ENCODE assay signal across 8 cellular contexts in the genomic region with DNA sequence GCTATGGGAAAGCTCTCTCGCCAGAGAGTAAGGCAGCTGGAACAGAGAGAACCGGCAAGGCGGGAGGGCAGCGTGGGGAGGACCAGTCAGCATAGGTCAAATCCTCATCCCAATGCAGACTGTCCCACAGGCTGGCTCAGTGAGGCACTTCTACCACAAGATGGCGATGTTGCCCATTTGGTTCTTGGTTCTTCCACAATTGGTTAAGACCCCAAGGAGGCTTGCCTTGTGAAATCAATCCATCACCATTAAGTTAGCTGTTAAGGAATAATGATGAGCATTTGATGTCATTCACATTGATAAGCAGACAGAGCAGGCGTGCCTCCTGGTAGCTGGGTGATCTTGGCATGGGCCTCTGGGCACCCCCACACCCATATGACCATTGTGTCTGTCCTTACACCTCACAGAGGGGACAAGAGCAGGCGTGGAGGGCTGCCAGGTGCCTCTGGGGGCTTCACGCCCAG. TPM values are rescaled to one million over a fixed set of nuclear protein-coding genes. Genes with fewer than 3 reads are reported as not detected.
DNase-seq lines count a peak whose midpoint lies in the region; ATAC-seq, FAIRE-seq and TF ChIP-seq lines count a peak whose summit lies in the region.

No MANE protein-coding gene starts in this region.

- H3K4me1 ChIP-seq in small intestine (ENCODE audit: control insufficient read depth in 2 of 2, insufficient read depth in 1 of 2, low read depth in 1 of 2, low read length in 1 of 2) = no peaks in the 10 kb centered on the region

- TF ChIP-seq POLR2A in H54 (IDR thresholded peaks at IDR 0.05; ENCODE audit: low read depth, low read length) = no peak

- no peaks in the 10 kb centered on the region for H3K36me3 ChIP-seq in small intestine (ENCODE audit: control insufficient read depth in 2 of 2, insufficient read depth in 2 of 2, low read length in 2 of 2)

- DNase-seq in EL (peak; percentile 79), H54 (ENCODE audit: insufficient read length, low spot score) (peak; percentile 69), NCI-H1048 (lab: John Stamatoyannopoulos, UW) (peak; percentile 13), T-helper 2 cell (peak in 4 of 5 experiments; percentile 19 to 40 (median 30)), astrocyte of the spinal cord (ENCODE audit: low read depth, low spot score) (peak; percentile 69), iPS DF 19.7 (ENCODE audit: low read depth, low spot score) (peak; percentile 75), small intestine (peak; percentile 55)

- H3K9me3 ChIP-seq in small intestine (ENCODE audit: control insufficient read depth, low read depth) = no peaks in the 10 kb centered on the region

- FAIRE-seq in H54 (lab: Jason Lieb, UNC) (peak; percentile 20), small intestine (lab: Jason Lieb, UNC) (no peak)

- no peak overlapping the region for H3K27ac ChIP-seq in small intestine (ENCODE audit: low read depth in 1 of 2, low read length in 1 of 2)

- ATAC-seq in GM21825 (IDR thresholded peaks at IDR 0.05; ENCODE audit: unreplicated experiment) = no peak

- no peak overlapping the region for H3K4me3 ChIP-seq in astrocyte of the spinal cord (ENCODE audit: low read depth, low read length)
- H3K4me3 ChIP-seq in small intestine (ENCODE audit: low read depth in 1 of 2, low read length in 2 of 2) = no peak overlapping the region

- in situ Hi-C loops in astrocyte of the spinal cord (cut with HindIII; ENCODE audit: low sequenced_read_pairs) = no loop called here

- H3K27me3 ChIP-seq in small intestine (ENCODE audit: control insufficient read depth in 2 of 2, insufficient read depth in 2 of 2, low read length in 2 of 2) = no peaks in the 10 kb centered on the region

- TF ChIP-seq CTCF in astrocyte of the spinal cord (IDR thresholded peaks at IDR 0.05; ENCODE audit: low read depth, low read length) = peak; percentile 97

- WGBS in small intestine, 3 donors = 10 to 17% (median 16%) methylated on average over 8 of the region's 8 CpGs

RNA-seq across cellular contexts. Expression of a gene that starts 2.4 kb away (rescaled TPM):
- polyA plus RNA-seq in small intestine = not detected

RNA-seq across cellular contexts. Expression of a gene that starts 10.8 kb away (rescaled TPM):
- polyA plus RNA-seq in small intestine = not detected

RNA-seq across cellular contexts. Expression of a gene that starts 20.6 kb away (rescaled TPM):
- polyA plus RNA-seq in small intestine = 1 to 10 TPM; 3.2 to 8.4 (median 5.6) TPM

RNA-seq across cellular contexts. Expression of a gene that starts 49.0 kb away (rescaled TPM):
- polyA plus RNA-seq in small intestine = not detected

Comparison
In these comparisons a context has a peak if more than half of its experiments do, and no peak if none do; other contexts are left out.
1. DNase-seq: peak in every context shown above with its lines; median percentile 79 in EL; 75 in iPS DF 19.7; 69 in H54; 69 in astrocyte of the spinal cord; 55 in small intestine; 30 in T-helper 2 cell; 13 in NCI-H1048.